In the genomic region with DNA sequence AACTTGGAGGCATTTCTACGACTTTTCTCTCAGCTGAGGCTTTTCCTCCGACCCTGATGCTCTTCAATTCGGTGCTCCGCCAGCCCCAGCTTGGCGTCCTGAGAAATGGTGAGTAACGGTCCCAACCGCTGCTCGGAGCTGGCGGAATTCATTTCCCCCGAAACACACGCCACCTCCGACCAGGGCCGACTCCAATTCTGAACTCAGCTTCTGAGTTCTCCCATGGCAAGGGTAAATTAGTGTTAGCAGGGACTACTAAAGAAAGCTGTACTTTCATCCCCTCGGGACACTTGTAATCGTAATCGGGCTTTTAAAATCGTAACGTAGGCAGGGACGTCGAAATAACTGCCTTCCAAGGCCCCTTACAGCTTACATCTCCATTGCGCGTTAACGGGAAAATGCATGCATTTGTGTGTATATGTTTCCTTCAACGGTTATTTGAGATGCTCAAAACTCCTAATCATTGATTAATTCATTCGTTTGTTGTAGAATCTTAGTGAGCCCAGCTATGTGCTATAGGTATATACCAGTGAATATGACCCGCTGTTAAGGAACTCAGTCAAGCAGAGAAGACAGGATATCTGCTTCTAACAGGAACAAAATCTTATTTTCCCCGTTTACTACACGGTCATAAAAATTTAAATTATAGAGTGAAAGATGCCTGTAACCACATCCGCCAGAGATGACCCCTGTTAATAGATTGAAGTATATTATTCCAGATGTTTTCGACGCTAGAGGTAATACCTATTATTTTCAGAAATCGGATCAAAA, we compare ENCODE assay signal across 8 cellular contexts. TPM values are rescaled to one million over a fixed set of nuclear protein-coding genes. Genes with fewer than 3 reads are reported as not detected.
DNase-seq lines count a peak whose midpoint lies in the region; ATAC-seq, FAIRE-seq and TF ChIP-seq lines count a peak whose summit lies in the region.

No MANE protein-coding gene starts in this region.

- TF ChIP-seq POLR2A in A549 (IDR thresholded peaks at IDR 0.05; ENCODE audit: low read length): no peak

- POLR2A ChIA-PET in A549 (lab: Yijun Ruan, JAX) (interaction anchor here (0.6 to 2.4 kb wide), 22 partner anchors 14 to 696 kb away, joined by 3 to 34 read pairs (median 4); a partner anchor contains a TSS), T-cell (lab: Charles Lee) (interaction anchor here (0.6 to 1.0 kb wide), 5 partner anchors 250 to 885 kb away, joined by 3 read pairs; no protein-coding TSS in a partner anchor)

- H4K20me1 ChIP-seq in hepatocyte (ENCODE audit: insufficient read depth, poor library complexity, severe bottlenecking): no peaks in the 10 kb centered on the region

- H3K9me3 Mint-ChIP-seq in T-cell: no peaks in the 10 kb centered on the region
- H3K9me3 Mint-ChIP-seq in stimulated activated naive CD8-positive, alpha-beta T cell treated with anti-CD3 and anti-CD28 coated beads, Interleukin-15, Interleukin-2, amounts not matched to agents 100 ng/mL and 50 ng/mL, for 24 hours: no peaks in the 10 kb centered on the region

- CTCF ChIA-PET in A549 (lab: Yijun Ruan, JAX) (interaction anchor here (0.7 to 6.2 kb wide), 47 partner anchors 10 to 453 kb away, joined by 3 to 122 read pairs (median 5); a partner anchor contains a TSS), T-cell (lab: Charles Lee) (interaction anchor here (0.5 to 3.7 kb wide), 63 partner anchors 9 to 1703 kb away, joined by 3 to 52 read pairs (median 4); a partner anchor contains a TSS)

- H3K4me3 ChIP-seq in A549 (peak overlapping the region; percentile 65), hepatocyte (peak overlapping the region; percentile 22)

- H3K27me3 ChIP-seq in hepatocyte: no peaks in the 10 kb centered on the region

- H3K9me3 ChIP-seq in A549 (no peaks in the 10 kb centered on the region), hepatocyte (ENCODE audit: low read depth) (no peaks in the 10 kb centered on the region)

- H2AFZ ChIP-seq in hepatocyte: peak overlapping the region; percentile 64

- H3K36me3 ChIP-seq in hepatocyte (replicated peaks; ENCODE audit: insufficient read depth, low read depth): no peaks in the 10 kb centered on the region

- no peak for TF ChIP-seq EP300 in A549 (IDR thresholded peaks at IDR 0.05)

- H3K27me3 Mint-ChIP-seq in T-cell: peaks cover 0 to 9% of the 10 kb centered on the region in 2 donors
- H3K27me3 Mint-ChIP-seq in stimulated activated naive CD8-positive, alpha-beta T cell treated with anti-CD3 and anti-CD28 coated beads, Interleukin-15, Interleukin-2, amounts not matched to agents 100 ng/mL and 50 ng/mL, for 24 hours: peaks cover 3% of the 10 kb centered on the region

- H3K4me1 ChIP-seq in A549 (peaks cover 73% of the 10 kb centered on the region), hepatocyte (ENCODE audit: insufficient read depth) (peaks cover 11% of the 10 kb centered on the region)

- peaks cover 65% of the 10 kb centered on the region for H3K79me2 ChIP-seq in hepatocyte

- peaks cover 5% of the 10 kb centered on the region for H3K36me3 Mint-ChIP-seq in T-cell
- H3K36me3 Mint-ChIP-seq in stimulated activated naive CD8-positive, alpha-beta T cell treated with anti-CD3 and anti-CD28 coated beads, Interleukin-15, Interleukin-2, amounts not matched to agents 100 ng/mL and 50 ng/mL, for 24 hours (ENCODE audit: low read depth): peaks cover 54% of the 10 kb centered on the region

- ATAC-seq in A549 (peak; percentile 37 to 54; a peak in 5 of 6 replicates), GM18511 (IDR thresholded peaks at IDR 0.05; ENCODE audit: unreplicated experiment) (peak; percentile 14), HG02981 (IDR thresholded peaks at IDR 0.05; ENCODE audit: unreplicated experiment) (peak; percentile 16), T-cell (replicated peaks in 1 of 4) (peak in 3 of 4 experiments; percentile 1 to 3 (median 2))

- no peak for FAIRE-seq in A549 (lab: Jason Lieb, UNC)

- H3K4me2 ChIP-seq in A549: peak overlapping the region; percentile 85
- peak overlapping the region; percentile 77 for H3K4me2 ChIP-seq in hepatocyte

- no peaks in the 10 kb centered on the region for H3K9me2 ChIP-seq in hepatocyte (replicated peaks; ENCODE audit: insufficient read depth)

- 2% methylated on average over 32 of the region's 32 CpGs for WGBS in A549 (ENCODE audit: missing lambda C conversion rate)
- WGBS in hepatocyte (ENCODE audit: low lambda C conversion rate, missing lambda C conversion rate): 1% methylated on average over 32 of the region's 32 CpGs

- TF ChIP-seq RAD21 in A549 (conservative IDR thresholded peaks at IDR 0.05 in 1 of 2, IDR thresholded peaks at IDR 0.05 in 1 of 2): no peak

- DNase-seq in A549 (ENCODE audit: low read depth in 1 of 2, low spot score in 1 of 2): no peak
- DNase-seq in T-cell: no peak
- no peak for DNase-seq in hepatocyte (ENCODE audit: low spot score)
- no peak for DNase-seq in SHP77 (lab: John Stamatoyannopoulos, UW)
- no peak for DNase-seq in middle frontal gyrus (ENCODE audit: extremely low spot score, low spot score)

- H3K4me1 Mint-ChIP-seq in T-cell: peaks cover 56 to 66% (median 60%) of the 10 kb centered on the region in 3 donors
- peaks cover 78% of the 10 kb centered on the region for H3K4me1 Mint-ChIP-seq in stimulated activated naive CD8-positive, alpha-beta T cell treated with anti-CD3 and anti-CD28 coated beads, Interleukin-15, Interleukin-2, amounts not matched to agents 100 ng/mL and 50 ng/mL, for 24 hours (ENCODE audit: low read depth)

- no peak for TF ChIP-seq CTCF in A549 (IDR thresholded peaks at IDR 0.05)
- no peak for TF ChIP-seq CTCF in hepatocyte (IDR thresholded peaks at IDR 0.05; ENCODE audit: poor library complexity)

- peak overlapping the region; percentile 87 to 99 (median 90) for H3K4me3 Mint-ChIP-seq in T-cell
- H3K4me3 Mint-ChIP-seq in stimulated activated naive CD8-positive, alpha-beta T cell treated with anti-CD3 and anti-CD28 coated beads, Interleukin-15, Interleukin-2, amounts not matched to agents 100 ng/mL and 50 ng/mL, for 24 hours: peak overlapping the region; percentile 99

- peak overlapping the region; percentile 88 to 99 for H3K27ac Mint-ChIP-seq in T-cell
- peak overlapping the region; percentile 100 for H3K27ac Mint-ChIP-seq in stimulated activated naive CD8-positive, alpha-beta T cell treated with anti-CD3 and anti-CD28 coated beads, Interleukin-15, Interleukin-2, amounts not matched to agents 100 ng/mL and 50 ng/mL, for 24 hours

- H3K27ac ChIP-seq in A549 (peak overlapping the region; percentile 62 to 85), hepatocyte (no peak overlapping the region)

TF ChIP-seq in A549, 52 proteins besides CTCF, POLR2A, EP300 and RAD21:
- TF ChIP-seq ZNF302 (CRISPR knock-in tag; IDR thresholded peaks at IDR 0.05): no peak
- no peak for TF ChIP-seq FOSL2 (IDR thresholded peaks at IDR 0.05)
- peak; percentile 19; the same call in 1 of the 2 replicates for TF ChIP-seq FOSL2 (CRISPR knock-in tag; IDR thresholded peaks at IDR 0.05)
- TF ChIP-seq KDM5A (IDR thresholded peaks at IDR 0.05): peak; percentile 51; the same call in 1 of the 2 replicates

RNA-seq across cellular contexts. Expression of a gene that starts 0.5 kb away (rescaled TPM):
- polyA plus RNA-seq in A549 (2011; rRNA removed) (28.5 and 30.2 TPM in 2 replicates), A549 (2017; fragmentation: RNase III; extraction: RNeasy Plus Mini Kit Qiagen cat#74134 plus additional on column Dnase treatment) (22.0 to 25.1 TPM (median 22.3 TPM) in 3 replicates), hepatocyte (1.2 and 3.1 TPM in 2 replicates)
- polyA plus RNA-seq in A549 (2012; cell fraction: cytosol; rRNA removed): 17.7 and 27.4 TPM in 2 replicates
- 20.6 and 27.2 TPM in 2 replicates for polyA plus RNA-seq in A549 (2012; cell fraction: nucleus; rRNA removed)
- 21.5 and 31.1 TPM in 2 replicates for polyA minus RNA-seq in A549 (2011; rRNA and poly(A)+ RNA removed)
- total RNA-seq in T-cell (1 to 10 TPM in 3 of 5 donors, under 1 TPM in 2; 0.44 to 1.9 (median 1.2) TPM), hepatocyte (5.7 and 6.7 TPM in 2 replicates)

RNA-seq across cellular contexts. Expression of a gene that starts 0.7 kb away (rescaled TPM):
- polyA plus RNA-seq in A549 (2011; rRNA removed) (47.2 and 61.8 TPM in 2 replicates), A549 (2017; fragmentation: RNase III; extraction: RNeasy Plus Mini Kit Qiagen cat#74134 plus additional on column Dnase treatment) (21.5 to 23.3 TPM (median 22.0 TPM) in 3 replicates), hepatocyte (11.8 and 14.6 TPM in 2 replicates)
- polyA plus RNA-seq in A549 (2012; cell fraction: cytosol; rRNA removed): 13.3 and 17.1 TPM in 2 replicates
- 9.0 and 9.9 TPM in 2 replicates for polyA plus RNA-seq in A549 (2012; cell fraction: nucleus; rRNA removed)
- 104 and 105 TPM in 2 replicates for polyA minus RNA-seq in A549 (2011; rRNA and poly(A)+ RNA removed)
- total RNA-seq in T-cell (10 to 100 TPM in 1 of 5 donors, 1 to 10 TPM in 4; 8.5 to 12.2 (median 8.8) TPM), hepatocyte (15.5 and 18.4 TPM in 2 replicates)
